1 cellular context compared by ENCODE assay signal in genomic region chr4:56728512-56728911, GRCh38.
TF ChIP-seq lines count a peak whose summit lies in the region.

No MANE protein-coding gene starts in this region.

TF ChIP-seq in IMR-90, 13 proteins besides CTCF, POLR2A, EP300 and RAD21:
- TF ChIP-seq ELK1 (IDR thresholded peaks at IDR 0.05; ENCODE audit: borderline replicate concordance, low read depth, low read length) (no peak), NFE2L2 (IDR thresholded peaks at IDR 0.05; ENCODE audit: low read depth, low read length) (no peak), CEBPB (IDR thresholded peaks at IDR 0.05; ENCODE audit: low read depth, low read length) (peak; percentile 81), MXI1 (IDR thresholded peaks at IDR 0.05; ENCODE audit: borderline replicate concordance, low read depth, low read length) (no peak), MAFK (IDR thresholded peaks at IDR 0.05; ENCODE audit: low read depth, low read length) (no peak)
TF ChIP-seq in IMR-90: peak in this region for 1.
